In genomic region chr22:30354644-30355043, GRCh38 we compare ENCODE assay signal across 12 cellular contexts. TPM values are rescaled to one million over a fixed set of nuclear protein-coding genes. Genes with fewer than 3 reads are reported as not detected.
DNase-seq lines count a peak whose midpoint lies in the region; ATAC-seq, FAIRE-seq and TF ChIP-seq lines count a peak whose summit lies in the region.
"Had no signal": no experiment of that assay in that cellular context is flagged by ENCODE, and none has a peak within 500 bp of the region (broad histone marks: within the 10 kb centered on the region; RNA-seq: fewer than 3 reads in every experiment).

No MANE protein-coding gene starts in this region.

- no peaks in the 10 kb centered on the region for H3K27me3 ChIP-seq in left ventricle myocardium inferior (ENCODE audit: low read depth)
- no peaks in the 10 kb centered on the region for H3K27me3 ChIP-seq in mesenchymal stem cell (ENCODE audit: control insufficient read depth in 1 of 2, insufficient read depth in 1 of 2, low read length in 2 of 2)
- H3K27me3 ChIP-seq: left lung had no signal

- H2BK15ac ChIP-seq in mesenchymal stem cell (ENCODE audit: low read depth, poor library complexity, severe bottlenecking): no peak overlapping the region

- H2BK12ac ChIP-seq in mesenchymal stem cell (ENCODE audit: low read length in 2 of 2): no peak overlapping the region

- peak overlapping the region; percentile 97 for H3K9ac ChIP-seq in mesenchymal stem cell (ENCODE audit: low read length)

- H3K36me3 ChIP-seq in left ventricle myocardium inferior (peaks cover 35% of the 10 kb centered on the region), mesenchymal stem cell (ENCODE audit: control insufficient read depth in 1 of 2, insufficient read depth in 2 of 2, low read depth in 1 of 2, low read length in 2 of 2) (peaks cover 34 to 36% of the 10 kb centered on the region in 2 experiments)

- H3K27ac ChIP-seq in left ventricle myocardium inferior (replicated peaks) (no peak overlapping the region), mesenchymal stem cell (ENCODE audit: low read length, poor library complexity, severe bottlenecking) (no peak overlapping the region)
- H3K27ac ChIP-seq: left lung had no signal

- intact Hi-C loops in left ventricle myocardium inferior (cut with micrococcal nuclease): no loop called here
- intact Hi-C loops in left ventricle myocardium superior (cut with micrococcal nuclease): no loop called here

- peak overlapping the region; percentile 86 for H3K4me3 ChIP-seq in left ventricle myocardium inferior
- peak overlapping the region in 1 of 2 experiments; percentile 96 for H3K4me3 ChIP-seq in mesenchymal stem cell (ENCODE audit: insufficient read depth in 1 of 2, low read depth in 1 of 2, low read length in 2 of 2)

- H3K79me1 ChIP-seq in mesenchymal stem cell (replicated peaks; ENCODE audit: low read length, poor library complexity, severe bottlenecking): peaks cover 25% of the 10 kb centered on the region

- H3K9me3 ChIP-seq in left ventricle myocardium inferior (replicated peaks) (no peaks in the 10 kb centered on the region), mesenchymal stem cell (ENCODE audit: control insufficient read depth, low read length) (no peaks in the 10 kb centered on the region)
- H3K9me3 ChIP-seq: left lung had no signal

- no peak for FAIRE-seq in RCC 7860 (lab: Jason Lieb, UNC)
- FAIRE-seq: colon had no signal

- H3K4me1 ChIP-seq in left ventricle myocardium inferior: peaks cover 73% of the 10 kb centered on the region
- peaks cover 10% of the 10 kb centered on the region for H3K4me1 ChIP-seq in mesenchymal stem cell (ENCODE audit: control insufficient read depth, insufficient read depth, low read depth, low read length)

- no peak overlapping the region for H3K23ac ChIP-seq in mesenchymal stem cell (ENCODE audit: low read length in 2 of 2)

- peaks cover 45% of the 10 kb centered on the region for H3K4me1 Mint-ChIP-seq in activated T-helper 17 cell treated with anti-CD3 and anti-CD28 coated beads, Interleukin-2, amount 50 U/mL, for 72 hours

- H2AK5ac ChIP-seq in mesenchymal stem cell (ENCODE audit: low read length, severe bottlenecking): no peak overlapping the region

- no peak overlapping the region for H2BK5ac ChIP-seq in mesenchymal stem cell (ENCODE audit: low read depth, low read length, poor library complexity, severe bottlenecking)

- no peak overlapping the region for H3K4ac ChIP-seq in mesenchymal stem cell (ENCODE audit: low read depth in 1 of 2, low read length in 2 of 2)

- H3K9me3 Mint-ChIP-seq in activated T-helper 17 cell treated with anti-CD3 and anti-CD28 coated beads, Interleukin-2, amount 50 U/mL, for 72 hours: no peaks in the 10 kb centered on the region

- no peak for TF ChIP-seq CTCF in left ventricle myocardium inferior (IDR thresholded peaks at IDR 0.05; ENCODE audit: borderline replicate concordance)

- H3K36me3 Mint-ChIP-seq in activated T-helper 17 cell treated with anti-CD3 and anti-CD28 coated beads, Interleukin-2, amount 50 U/mL, for 72 hours (ENCODE audit: low read depth): peaks cover 67% of the 10 kb centered on the region

- no peaks in the 10 kb centered on the region for H3K27me3 Mint-ChIP-seq in activated T-helper 17 cell treated with anti-CD3 and anti-CD28 coated beads, Interleukin-2, amount 50 U/mL, for 72 hours

- no peak for DNase-seq in left ventricle myocardium inferior
- no peak for DNase-seq in left ventricle myocardium superior
- DNase-seq in mesenchymal stem cell: no peak
- DNase-seq in 8988T: no peak
- no peak for DNase-seq in RCC 7860 (ENCODE audit: low spot score)
- DNase-seq: C1 segment of cervical spinal cord, left lung, NCI-H446 treated with DMSO at 0.1 percent for 48 hours had no signal

- H3K27ac Mint-ChIP-seq in activated T-helper 17 cell treated with anti-CD3 and anti-CD28 coated beads, Interleukin-2, amount 50 U/mL, for 72 hours: peak overlapping the region; percentile 98

- H3K4me2 ChIP-seq in mesenchymal stem cell (ENCODE audit: low read length, poor library complexity, severe bottlenecking): no peak overlapping the region

- WGBS in mesenchymal stem cell: 97% methylated on average over 3 of the region's 5 CpGs

- no peak overlapping the region for H4K8ac ChIP-seq in mesenchymal stem cell (ENCODE audit: low read length)

- H3K18ac ChIP-seq in mesenchymal stem cell (ENCODE audit: low read depth in 1 of 2, low read length in 2 of 2): no peak overlapping the region

- peak overlapping the region; percentile 98 for H3K4me3 Mint-ChIP-seq in activated T-helper 17 cell treated with anti-CD3 and anti-CD28 coated beads, Interleukin-2, amount 50 U/mL, for 72 hours

- no peak overlapping the region for H2BK120ac ChIP-seq in mesenchymal stem cell (ENCODE audit: low read depth, low read length)

- ATAC-seq in left ventricle myocardium superior (no peak), GM18870 (IDR thresholded peaks at IDR 0.05; ENCODE audit: unreplicated experiment) (no peak), HG03442 (IDR thresholded peaks at IDR 0.05; ENCODE audit: unreplicated experiment) (no peak)
- ATAC-seq in activated T-helper 17 cell treated with anti-CD3 and anti-CD28 coated beads, Interleukin-2, amount 50 U/mL, for 72 hours (replicated peaks): no peak
- ATAC-seq: left lung had no signal

- H3K14ac ChIP-seq in mesenchymal stem cell (ENCODE audit: low read length in 2 of 2): no peak overlapping the region

- H4K91ac ChIP-seq in mesenchymal stem cell (ENCODE audit: low read length): no peak overlapping the region

- H2AFZ ChIP-seq in mesenchymal stem cell (ENCODE audit: low read depth, low read length): no peak overlapping the region

RNA-seq across cellular contexts. Expression of gene SF3A1, which starts 2.0 kb away (rescaled TPM):
- total RNA-seq in left ventricle myocardium inferior (89.2 TPM), left ventricle myocardium superior (104 TPM)
- 100 to 1,000 TPM; 275 to 294 TPM for total RNA-seq in activated T-helper 17 cell treated with anti-CD3 and anti-CD28 coated beads, Interleukin-2, amount 50 U/mL, for 72 hours
- 106 TPM for polyA plus RNA-seq in mesenchymal stem cell (2013, experiment 1 of 2)
- 105 TPM for polyA plus RNA-seq in mesenchymal stem cell (2013, experiment 2 of 2)

RNA-seq across cellular contexts. Expression of gene CCDC157, which starts 2.2 kb away (rescaled TPM):
- total RNA-seq in left ventricle myocardium inferior (0.58 TPM), left ventricle myocardium superior (0.37 TPM)
- total RNA-seq in activated T-helper 17 cell treated with anti-CD3 and anti-CD28 coated beads, Interleukin-2, amount 50 U/mL, for 72 hours: 1 to 10 TPM in 1 of 2 donors, under 1 TPM in 1; 0.50 to 2.5 TPM
- 1.7 TPM for polyA plus RNA-seq in mesenchymal stem cell (2013, experiment 1 of 2)
- 1.8 TPM for polyA plus RNA-seq in mesenchymal stem cell (2013, experiment 2 of 2)

RNA-seq across cellular contexts. Expression of gene TBC1D10A, which starts 27.9 kb away (rescaled TPM):
- total RNA-seq in left ventricle myocardium inferior (5.8 TPM), left ventricle myocardium superior (6.2 TPM)
- 10 to 100 TPM; 26.9 to 41.2 TPM for total RNA-seq in activated T-helper 17 cell treated with anti-CD3 and anti-CD28 coated beads, Interleukin-2, amount 50 U/mL, for 72 hours
- polyA plus RNA-seq in mesenchymal stem cell (2013, experiment 1 of 2): 15.7 TPM
- 14.0 TPM for polyA plus RNA-seq in mesenchymal stem cell (2013, experiment 2 of 2)

RNA-seq across cellular contexts. Expression of gene RNF215, which starts 32.6 kb away (rescaled TPM):
- total RNA-seq in left ventricle myocardium inferior (4.9 TPM), left ventricle myocardium superior (5.4 TPM)
- total RNA-seq in activated T-helper 17 cell treated with anti-CD3 and anti-CD28 coated beads, Interleukin-2, amount 50 U/mL, for 72 hours: 10 to 100 TPM; 10.7 to 18.4 TPM
- polyA plus RNA-seq in mesenchymal stem cell (2013, experiment 1 of 2): 5.1 TPM
- polyA plus RNA-seq in mesenchymal stem cell (2013, experiment 2 of 2): 7.0 TPM

RNA-seq across cellular contexts. Expression of gene SEC14L2, which starts 42.2 kb away (rescaled TPM):
- total RNA-seq in left ventricle myocardium inferior: 1.2 TPM
- 0.82 TPM for total RNA-seq in left ventricle myocardium superior
- 10 to 100 TPM; 11.3 to 52.8 TPM for total RNA-seq in activated T-helper 17 cell treated with anti-CD3 and anti-CD28 coated beads, Interleukin-2, amount 50 U/mL, for 72 hours
- polyA plus RNA-seq in mesenchymal stem cell (2013, experiment 1 of 2): 5.6 TPM
- polyA plus RNA-seq in mesenchymal stem cell (2013, experiment 2 of 2): 4.8 TPM
